Comparison of ENCODE assay signal across 1 cellular context in genomic region chr2:241885701-241886643, GRCh38.
TF ChIP-seq lines count a peak whose summit lies in the region.

No MANE protein-coding gene starts in this region.

TF ChIP-seq in HepG2, 621 proteins besides CTCF, POLR2A, EP300 and RAD21 (continued from another document):
- TF ChIP-seq BHLHE40 (IDR thresholded peaks at IDR 0.05; ENCODE audit: low read length) (0 out of 2 replicates have a peak, but pooled peaks have one; percentile 23), ZNF101 (CRISPR knock-in tag; IDR thresholded peaks at IDR 0.05; ENCODE audit: borderline replicate concordance, low read depth) (no peak)
